Comparison of ENCODE assay signal across 8 cellular contexts in the genomic region with DNA sequence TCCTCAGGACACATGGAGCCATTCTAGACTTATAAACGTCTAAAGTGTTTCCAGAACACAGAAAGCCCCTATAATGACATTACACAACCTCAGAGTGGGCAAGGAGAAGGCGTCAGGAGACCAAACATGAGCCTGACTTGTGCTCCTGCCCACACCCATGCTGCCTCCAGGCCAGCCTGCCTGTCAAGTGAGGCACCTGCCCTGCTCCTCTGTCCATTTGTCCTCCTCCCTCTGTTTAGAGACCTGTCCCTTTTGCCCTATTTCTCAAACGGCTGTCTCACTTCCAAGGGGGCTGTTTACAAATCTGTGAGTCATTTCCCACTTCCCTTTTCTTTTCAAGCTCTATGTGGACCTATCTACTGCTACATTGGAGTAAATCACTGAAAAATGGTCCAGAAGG. TPM values are rescaled to one million over a fixed set of nuclear protein-coding genes. Genes with fewer than 3 reads are reported as not detected.
DNase-seq lines count a peak whose midpoint lies in the region; ATAC-seq and TF ChIP-seq lines count a peak whose summit lies in the region.

No MANE protein-coding gene starts in this region.

- TF ChIP-seq CTCF in GM13977 (IDR thresholded peaks at IDR 0.05; ENCODE audit: extremely low read depth, insufficient read depth, missing control alignments): no peak
- no peak for TF ChIP-seq CTCF in RWPE2 (IDR thresholded peaks at IDR 0.05; ENCODE audit: poor library complexity, severe bottlenecking)
- TF ChIP-seq CTCF in transverse colon (IDR thresholded peaks at IDR 0.05): no peak

- intact Hi-C loops in transverse colon (cut with DNase I; ENCODE audit: low total_unique reads): no loop called here

- TF ChIP-seq POLR2A in transverse colon (IDR thresholded peaks at IDR 0.05): no peak

- 41 to 44% methylated on average over 2 to 3 of the region's 3 CpGs for WGBS in transverse colon (ENCODE audit: low coverage in 1 of 2), 2 donors

- H3K9me3 ChIP-seq in RWPE2 (ENCODE audit: severe bottlenecking) (no peaks in the 10 kb centered on the region), transverse colon (no peaks in the 10 kb centered on the region)

- H3K36me3 ChIP-seq in RWPE2 (ENCODE audit: low read depth) (peaks cover 41% of the 10 kb centered on the region), transverse colon (peaks cover 0 to 7% (median 2%) of the 10 kb centered on the region in 4 donors)

- peak; percentile 57 for DNase-seq in GM13977 (ENCODE audit: low spot score)
- DNase-seq in RWPE2 (ENCODE audit: low spot score): no peak
- peak; percentile 50 for DNase-seq in medulla oblongata (ENCODE audit: extremely low spot score)
- no peak for DNase-seq in NCI-H2081 treated with DMSO at 0.1 percent for 48 hours (lab: John Stamatoyannopoulos, UW)
- no peak for DNase-seq in NCI-H1436 (lab: John Stamatoyannopoulos, UW)
- DNase-seq in retina: no peak
- no peak for DNase-seq in transverse colon

- ATAC-seq in HG02852 (IDR thresholded peaks at IDR 0.05; ENCODE audit: unreplicated experiment) (peak; percentile 78), RWPE2 (ENCODE audit: low read depth) (peak; percentile 83)

- peaks cover 13% of the 10 kb centered on the region for H3K4me1 ChIP-seq in RWPE2 (ENCODE audit: insufficient read depth, poor library complexity, severe bottlenecking)
- peaks cover 0 to 6% (median 0%) of the 10 kb centered on the region in 4 donors for H3K4me1 ChIP-seq in transverse colon

- H3K27me3 ChIP-seq in RWPE2 (ENCODE audit: insufficient read depth, poor library complexity, severe bottlenecking) (no peaks in the 10 kb centered on the region), transverse colon (no peaks in the 10 kb centered on the region)

- TF ChIP-seq EP300 in transverse colon (IDR thresholded peaks at IDR 0.05; ENCODE audit: low read depth): no peak

- H3K4me3 ChIP-seq in RWPE2 (ENCODE audit: severe bottlenecking) (no peak overlapping the region), transverse colon (no peak overlapping the region)

- peak overlapping the region; percentile 35 for H3K27ac ChIP-seq in RWPE2 (ENCODE audit: poor library complexity, severe bottlenecking)
- H3K27ac ChIP-seq in transverse colon: no peak overlapping the region

- in situ Hi-C loops in GM13977 (cut with MboI; ENCODE audit: low pct_unique_long_range_greater_than_20kb, low sequenced_read_pairs, unreplicated experiment) (no loop called here), transverse colon (cut with MboI; ENCODE audit: low pct_ligation_motif_present in 1 of 4, low pct_unique_long_range_greater_than_20kb in 1 of 4, low sequenced_read_pairs in 3 of 4) (no loop called here)

RNA-seq across cellular contexts. Expression of gene ZDHHC3, which starts 21.0 kb away (rescaled TPM):
- total RNA-seq in transverse colon: 100 to 1,000 TPM; 142 to 258 (median 170) TPM

RNA-seq across cellular contexts. Expression of gene EXOSC7, which starts 21.1 kb away (rescaled TPM):
- total RNA-seq in transverse colon: 10 to 100 TPM; 20.3 to 46.4 (median 38.8) TPM

Comparison
In these comparisons a context has a peak if more than half of its experiments do, and no peak if none do; other contexts are left out.
1. DNase-seq: peak in GM13977 (single experiment) and medulla oblongata (single experiment); none in RWPE2 (single experiment), NCI-H2081 treated with DMSO at 0.1 percent for 48 hours (single experiment), NCI-H1436 (single experiment), retina (single experiment) and transverse colon (single experiment).